8 cellular contexts compared by ENCODE assay signal in the genomic region with DNA sequence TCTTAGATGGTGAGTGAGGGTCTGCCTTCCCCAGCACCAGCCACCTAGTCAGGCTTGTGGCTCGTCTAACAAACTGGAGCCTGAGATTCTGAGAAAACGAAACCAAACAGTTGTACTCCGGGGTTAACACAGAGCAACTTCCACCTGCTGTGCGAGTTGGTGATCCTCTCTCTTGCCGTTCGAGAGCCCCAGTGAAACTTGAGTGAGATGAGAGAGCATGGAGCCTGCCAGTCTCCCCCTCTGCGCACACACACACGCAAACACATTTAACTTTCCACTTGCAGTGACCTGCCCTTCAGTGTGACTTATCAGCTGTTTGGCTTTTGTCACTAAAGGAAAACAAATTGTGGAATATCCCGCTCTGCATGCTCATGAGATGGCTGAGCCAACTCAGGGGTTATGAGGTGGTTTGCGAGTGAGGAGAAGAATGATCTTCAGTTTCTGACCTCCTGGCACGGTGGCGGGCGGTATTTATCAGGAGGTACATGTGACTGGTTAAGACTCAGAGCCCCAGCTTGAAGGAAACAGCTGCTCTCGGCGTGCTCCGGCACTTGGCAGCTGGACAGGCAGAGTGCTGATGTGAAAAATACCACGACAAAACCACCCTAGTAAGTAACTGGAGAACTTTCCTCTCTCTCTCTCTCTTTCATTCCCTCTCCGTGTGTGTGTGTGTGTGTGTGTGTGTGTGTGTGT. TPM values are rescaled to one million over a fixed set of nuclear protein-coding genes. Genes with fewer than 3 reads are reported as not detected.
DNase-seq lines count a peak whose midpoint lies in the region; ATAC-seq and TF ChIP-seq lines count a peak whose summit lies in the region.

A gene with protein sequence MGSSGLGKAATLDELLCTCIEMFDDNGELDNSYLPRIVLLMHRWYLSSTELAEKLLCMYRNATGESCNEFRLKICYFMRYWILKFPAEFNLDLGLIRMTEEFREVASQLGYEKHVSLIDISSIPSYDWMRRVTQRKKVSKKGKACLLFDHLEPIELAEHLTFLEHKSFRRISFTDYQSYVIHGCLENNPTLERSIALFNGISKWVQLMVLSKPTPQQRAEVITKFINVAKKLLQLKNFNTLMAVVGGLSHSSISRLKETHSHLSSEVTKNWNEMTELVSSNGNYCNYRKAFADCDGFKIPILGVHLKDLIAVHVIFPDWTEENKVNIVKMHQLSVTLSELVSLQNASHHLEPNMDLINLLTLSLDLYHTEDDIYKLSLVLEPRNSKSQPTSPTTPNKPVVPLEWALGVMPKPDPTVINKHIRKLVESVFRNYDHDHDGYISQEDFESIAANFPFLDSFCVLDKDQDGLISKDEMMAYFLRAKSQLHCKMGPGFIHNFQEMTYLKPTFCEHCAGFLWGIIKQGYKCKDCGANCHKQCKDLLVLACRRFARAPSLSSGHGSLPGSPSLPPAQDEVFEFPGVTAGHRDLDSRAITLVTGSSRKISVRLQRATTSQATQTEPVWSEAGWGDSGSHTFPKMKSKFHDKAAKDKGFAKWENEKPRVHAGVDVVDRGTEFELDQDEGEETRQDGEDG (plus strand): TSS at position 550 of the 693 bp plus-strand sequence. CDS start 38,488 bp downstream, outside the sequence.

- 0 to 1% (median 0%) methylated on average over 18 of the region's 18 CpGs for WGBS in ovary, 3 donors
- under 1% methylated on average over 18 of the region's 18 CpGs for WGBS in thymus

- no peak for TF ChIP-seq EP300 in ovary (IDR thresholded peaks at IDR 0.05)

- H3K9me3 ChIP-seq in ovary (no peaks in the 10 kb centered on the region), thymus (ENCODE audit: control insufficient read depth) (no peaks in the 10 kb centered on the region)

- H3K4me3 ChIP-seq in ovary (peak within 1 kb of the TSS; percentile 52), thymus (ENCODE audit: low read length) (peak within 1 kb of the TSS; percentile 58)

- peak within 1 kb of the TSS; percentile 97 for H3K27ac Mint-ChIP-seq in activated naive CD8-positive, alpha-beta T cell treated with anti-CD3 and anti-CD28 coated beads for 36 hours

- no peaks in the 10 kb centered on the region for H3K27me3 Mint-ChIP-seq in activated naive CD8-positive, alpha-beta T cell treated with anti-CD3 and anti-CD28 coated beads for 36 hours

- ATAC-seq in GM21737 (IDR thresholded peaks at IDR 0.05; ENCODE audit: unreplicated experiment) (peak; percentile 57), SK-N-SH treated with all-trans-retinoic acid at 6 μM for 48 hours (peak; percentile 83), Right ventricle myocardium inferior (peak; percentile 86)

- peak within 1 kb of the TSS; percentile 7 to 69 for H3K27ac ChIP-seq in ovary
- H3K27ac ChIP-seq in thymus (ENCODE audit: low read depth): peak within 1 kb of the TSS; percentile 97

- H3K4me1 Mint-ChIP-seq in activated naive CD8-positive, alpha-beta T cell treated with anti-CD3 and anti-CD28 coated beads for 36 hours: peaks cover 30% of the 10 kb centered on the region

- H3K4me1 ChIP-seq in ovary (ENCODE audit: insufficient read depth): peaks cover 1% of the 10 kb centered on the region
- H3K4me1 ChIP-seq in thymus (ENCODE audit: control insufficient read depth, insufficient read depth, low read length): peaks cover 5% of the 10 kb centered on the region

- H3K27me3 ChIP-seq in ovary (no peaks in the 10 kb centered on the region), thymus (ENCODE audit: control insufficient read depth, insufficient read depth) (no peaks in the 10 kb centered on the region)

- H3K4me3 Mint-ChIP-seq in activated naive CD8-positive, alpha-beta T cell treated with anti-CD3 and anti-CD28 coated beads for 36 hours: peak within 1 kb of the TSS; percentile 86

- DNase-seq in EL: peak; percentile 91
- DNase-seq in KG1 (lab: John Stamatoyannopoulos, UW): peak; percentile 69
- peak; percentile 68 for DNase-seq in activated naive CD8-positive, alpha-beta T cell treated with anti-CD3 and anti-CD28 coated beads for 36 hours
- DNase-seq in Right ventricle myocardium inferior (ENCODE audit: missing footprints): peak; percentile 90
- DNase-seq in ovary: peak; percentile 73 to 86 (median 78)

- H3K36me3 ChIP-seq in ovary (no peaks in the 10 kb centered on the region), thymus (ENCODE audit: control insufficient read depth, insufficient read depth) (no peaks in the 10 kb centered on the region)

- intact Hi-C loops in Right ventricle myocardium inferior (cut with DNase I) (loop anchor here (5.0 kb wide), 2 partner anchors 56 to 106 kb away; no protein-coding TSS in a partner anchor), ovary (cut with DNase I) (loop anchor here in 1 of 4 donors (5.0 kb wide), 1 partner anchor 106 kb away; no protein-coding TSS in a partner anchor)

- TF ChIP-seq CTCF in ovary (IDR thresholded peaks at IDR 0.05): no peak

- no peaks in the 10 kb centered on the region for H3K9me3 Mint-ChIP-seq in activated naive CD8-positive, alpha-beta T cell treated with anti-CD3 and anti-CD28 coated beads for 36 hours

- TF ChIP-seq POLR2A in ovary (IDR thresholded peaks at IDR 0.05): no peak

- H3K36me3 Mint-ChIP-seq in activated naive CD8-positive, alpha-beta T cell treated with anti-CD3 and anti-CD28 coated beads for 36 hours: no peaks in the 10 kb centered on the region

TF ChIP-seq in SK-N-SH treated with all-trans-retinoic acid at 6 μM for 48 hours, 23 proteins besides CTCF, POLR2A, EP300 and RAD21:
- TF ChIP-seq TCF4 (CRISPR knock-in tag; IDR thresholded peaks at IDR 0.05; ENCODE audit: borderline replicate concordance) (no peak), ZFP3 (CRISPR knock-in tag; IDR thresholded peaks at IDR 0.05) (no peak), GLIS3 (CRISPR knock-in tag; IDR thresholded peaks at IDR 0.05) (no peak)
- TF ChIP-seq, protein P1, sequence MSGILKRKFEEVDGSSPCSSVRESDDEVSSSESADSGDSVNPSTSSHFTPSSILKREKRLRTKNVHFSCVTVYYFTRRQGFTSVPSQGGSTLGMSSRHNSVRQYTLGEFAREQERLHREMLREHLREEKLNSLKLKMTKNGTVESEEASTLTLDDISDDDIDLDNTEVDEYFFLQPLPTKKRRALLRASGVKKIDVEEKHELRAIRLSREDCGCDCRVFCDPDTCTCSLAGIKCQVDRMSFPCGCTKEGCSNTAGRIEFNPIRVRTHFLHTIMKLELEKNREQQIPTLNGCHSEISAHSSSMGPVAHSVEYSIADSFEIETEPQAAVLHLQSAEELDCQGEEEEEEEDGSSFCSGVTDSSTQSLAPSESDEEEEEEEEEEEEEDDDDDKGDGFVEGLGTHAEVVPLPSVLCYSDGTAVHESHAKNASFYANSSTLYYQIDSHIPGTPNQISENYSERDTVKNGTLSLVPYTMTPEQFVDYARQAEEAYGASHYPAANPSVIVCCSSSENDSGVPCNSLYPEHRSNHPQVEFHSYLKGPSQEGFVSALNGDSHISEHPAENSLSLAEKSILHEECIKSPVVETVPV (CRISPR knock-in tag; IDR thresholded peaks at IDR 0.05): no peak

RNA-seq across cellular contexts. Expression of the gene that starts here (rescaled TPM):
- total RNA-seq in activated naive CD8-positive, alpha-beta T cell treated with anti-CD3 and anti-CD28 coated beads for 36 hours: 1 to 10 TPM; 5.5 to 5.8 TPM
- total RNA-seq in Right ventricle myocardium inferior (55.7 TPM), ovary (1 to 10 TPM; 1.9 to 6.3 (median 3.0) TPM)
- polyA plus RNA-seq in ovary (1 to 10 TPM; 2.2 to 6.4 TPM), thymus (8.2 TPM)

Comparison
In these comparisons a context has a peak if more than half of its experiments do, and no peak if none do; other contexts are left out.
1. Peak in every context shown above with its lines: DNase-seq, ATAC-seq, H3K4me3 ChIP-seq and H3K27ac ChIP-seq.